18 cellular contexts compared by ENCODE assay signal in genomic region chr7:133623716-133624115, GRCh38.
DNase-seq lines count a peak whose midpoint lies in the region; ATAC-seq and TF ChIP-seq lines count a peak whose summit lies in the region.
"Had no signal": no experiment of that assay in that cellular context is flagged by ENCODE, and none has a peak within 500 bp of the region (broad histone marks: within the 10 kb centered on the region; RNA-seq: fewer than 3 reads in every experiment).

No MANE protein-coding gene starts in this region.

- TF ChIP-seq CTCF in OCI-LY7 (conservative IDR thresholded peaks at IDR 0.05; ENCODE audit: low read length): no peak

- no peak overlapping the region for H3K4me2 ChIP-seq in OCI-LY7 (ENCODE audit: low read length)

- peak; percentile 40 for DNase-seq in DMS79 (lab: John Stamatoyannopoulos, UW)
- DNase-seq in NCI-H1105 treated with DMSO at 0.1 percent for 48 hours (lab: John Stamatoyannopoulos, UW): peak; percentile 45
- DNase-seq in NCI-H2227 treated with DMSO at 0.1 percent for 48 hours (lab: John Stamatoyannopoulos, UW): peak; percentile 56
- DNase-seq in left kidney (ENCODE audit: low read depth, low spot score): peak; percentile 21
- DNase-seq in activated T-cell treated with anti-CD3 and anti-CD28 coated beads, Interleukin-2, amount 50 U/mL, for 24 hours: no peak
- DNase-seq in left cardiac atrium: no peak
- no peak for DNase-seq in OCI-LY7 (ENCODE audit: low spot score)
- DNase-seq: ACHN; C1 segment of cervical spinal cord; Calu3; CD4-positive, alpha-beta T cell; DMS 273 treated with DMSO at 0.1 percent for 48 hours; DND-41; GDM1; HCEC 1CT; HFFc6 had no signal

- H3K36me3 ChIP-seq in OCI-LY7 (ENCODE audit: insufficient read depth, low read length): no peaks in the 10 kb centered on the region

- no peak overlapping the region for H2AFZ ChIP-seq in OCI-LY7 (ENCODE audit: low read length)

- H4K20me1 ChIP-seq in OCI-LY7 (ENCODE audit: insufficient read depth, low read length): no peaks in the 10 kb centered on the region

- H3K4me3 ChIP-seq in OCI-LY7 (ENCODE audit: low read depth, low read length, poor library complexity, severe bottlenecking): no peak overlapping the region

- CTCF ChIA-PET in OCI-LY7 (lab: Charles Lee; ENCODE audit: unreplicated experiment): no interaction called here

- H3K27me3 Mint-ChIP-seq in activated T-cell treated with anti-CD3 and anti-CD28 coated beads, Interleukin-2, amount 50 U/mL, for 24 hours: no peaks in the 10 kb centered on the region
- H3K27me3 Mint-ChIP-seq: CD4-positive, alpha-beta T cell had no signal

- H3K27ac Mint-ChIP-seq in activated T-cell treated with anti-CD3 and anti-CD28 coated beads, Interleukin-2, amount 50 U/mL, for 24 hours: no peak overlapping the region
- H3K27ac Mint-ChIP-seq: CD4-positive, alpha-beta T cell; HFFc6 had no signal

- no peaks in the 10 kb centered on the region for H3K4me1 Mint-ChIP-seq in activated T-cell treated with anti-CD3 and anti-CD28 coated beads, Interleukin-2, amount 50 U/mL, for 24 hours (ENCODE audit: low read depth)

- no peaks in the 10 kb centered on the region for H3K9me3 ChIP-seq in OCI-LY7 (ENCODE audit: low read length)

- no peaks in the 10 kb centered on the region for H3K4me1 ChIP-seq in OCI-LY7 (ENCODE audit: insufficient read depth, low read length, poor library complexity, severe bottlenecking)

- no peak overlapping the region for H3K4me3 Mint-ChIP-seq in activated T-cell treated with anti-CD3 and anti-CD28 coated beads, Interleukin-2, amount 50 U/mL, for 24 hours
- H3K4me3 Mint-ChIP-seq: CD4-positive, alpha-beta T cell; HFFc6 had no signal

- peaks cover 7% of the 10 kb centered on the region for H3K36me3 Mint-ChIP-seq in activated T-cell treated with anti-CD3 and anti-CD28 coated beads, Interleukin-2, amount 50 U/mL, for 24 hours (ENCODE audit: low read depth)

- H3K9me2 ChIP-seq in OCI-LY7 (ENCODE audit: insufficient read depth, low read length): no peaks in the 10 kb centered on the region

- POLR2A ChIA-PET in OCI-LY7 (lab: Charles Lee): no interaction called here

- ATAC-seq in left cardiac atrium: no peak
- no peak for ATAC-seq in HG02642 (IDR thresholded peaks at IDR 0.05; ENCODE audit: poor library complexity, unreplicated experiment)

- no peaks in the 10 kb centered on the region for H3K9me3 Mint-ChIP-seq in activated T-cell treated with anti-CD3 and anti-CD28 coated beads, Interleukin-2, amount 50 U/mL, for 24 hours
- H3K9me3 Mint-ChIP-seq: CD4-positive, alpha-beta T cell; HFFc6 had no signal

- no peaks in the 10 kb centered on the region for H3K79me2 ChIP-seq in OCI-LY7 (ENCODE audit: insufficient read depth, low read depth, low read length)

- H3K27ac ChIP-seq in OCI-LY7 (ENCODE audit: low read depth, low read length, poor library complexity, severe bottlenecking): no peak overlapping the region
- H3K27ac ChIP-seq: HL-60 had no signal

- no TSS peak for BruUV-seq in OCI-LY7 (replicated peaks; lab: Mats Ljungman, UMichigan)

- intact Hi-C loops in left cardiac atrium (cut with DNase I): no loop called here
- intact Hi-C loops in OCI-LY7 (cut with micrococcal nuclease; ENCODE audit: unreplicated experiment): no loop called here

Comparison
In these comparisons a context has a peak if more than half of its experiments do, and no peak if none do; other contexts are left out.
1. DNase-seq: peak in DMS79 (single experiment), NCI-H1105 treated with DMSO at 0.1 percent for 48 hours (single experiment), NCI-H2227 treated with DMSO at 0.1 percent for 48 hours (single experiment) and left kidney (single experiment); none in activated T-cell treated with anti-CD3 and anti-CD28 coated beads, Interleukin-2, amount 50 U/mL, for 24 hours (single experiment), left cardiac atrium (single experiment) and OCI-LY7 (single experiment).